1 cellular context compared by ENCODE assay signal in genomic region chr7:3195160-3195559, GRCh38.
TF ChIP-seq lines count a peak whose summit lies in the region.

No MANE protein-coding gene starts in this region.

TF ChIP-seq in HepG2, 621 proteins besides CTCF, POLR2A, EP300 and RAD21 (continued from another document):
- TF ChIP-seq, protein P1, sequence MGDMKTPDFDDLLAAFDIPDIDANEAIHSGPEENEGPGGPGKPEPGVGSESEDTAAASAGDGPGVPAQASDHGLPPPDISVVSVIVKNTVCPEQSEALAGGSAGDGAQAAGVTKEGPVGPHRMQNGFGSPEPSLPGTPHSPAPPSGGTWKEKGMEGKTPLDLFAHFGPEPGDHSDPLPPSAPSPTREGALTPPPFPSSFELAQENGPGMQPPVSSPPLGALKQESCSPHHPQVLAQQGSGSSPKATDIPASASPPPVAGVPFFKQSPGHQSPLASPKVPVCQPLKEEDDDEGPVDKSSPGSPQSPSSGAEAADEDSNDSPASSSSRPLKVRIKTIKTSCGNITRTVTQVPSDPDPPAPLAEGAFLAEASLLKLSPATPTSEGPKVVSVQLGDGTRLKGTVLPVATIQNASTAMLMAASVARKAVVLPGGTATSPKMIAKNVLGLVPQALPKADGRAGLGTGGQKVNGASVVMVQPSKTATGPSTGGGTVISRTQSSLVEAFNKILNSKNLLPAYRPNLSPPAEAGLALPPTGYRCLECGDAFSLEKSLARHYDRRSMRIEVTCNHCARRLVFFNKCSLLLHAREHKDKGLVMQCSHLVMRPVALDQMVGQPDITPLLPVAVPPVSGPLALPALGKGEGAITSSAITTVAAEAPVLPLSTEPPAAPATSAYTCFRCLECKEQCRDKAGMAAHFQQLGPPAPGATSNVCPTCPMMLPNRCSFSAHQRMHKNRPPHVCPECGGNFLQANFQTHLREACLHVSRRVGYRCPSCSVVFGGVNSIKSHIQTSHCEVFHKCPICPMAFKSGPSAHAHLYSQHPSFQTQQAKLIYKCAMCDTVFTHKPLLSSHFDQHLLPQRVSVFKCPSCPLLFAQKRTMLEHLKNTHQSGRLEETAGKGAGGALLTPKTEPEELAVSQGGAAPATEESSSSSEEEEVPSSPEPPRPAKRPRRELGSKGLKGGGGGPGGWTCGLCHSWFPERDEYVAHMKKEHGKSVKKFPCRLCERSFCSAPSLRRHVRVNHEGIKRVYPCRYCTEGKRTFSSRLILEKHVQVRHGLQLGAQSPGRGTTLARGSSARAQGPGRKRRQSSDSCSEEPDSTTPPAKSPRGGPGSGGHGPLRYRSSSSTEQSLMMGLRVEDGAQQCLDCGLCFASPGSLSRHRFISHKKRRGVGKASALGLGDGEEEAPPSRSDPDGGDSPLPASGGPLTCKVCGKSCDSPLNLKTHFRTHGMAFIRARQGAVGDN (CRISPR knock-in tag; IDR thresholded peaks at IDR 0.05), result 0 out of 2 replicates have a peak, but pooled peaks have one; percentile 11
- TF ChIP-seq, protein P2, sequence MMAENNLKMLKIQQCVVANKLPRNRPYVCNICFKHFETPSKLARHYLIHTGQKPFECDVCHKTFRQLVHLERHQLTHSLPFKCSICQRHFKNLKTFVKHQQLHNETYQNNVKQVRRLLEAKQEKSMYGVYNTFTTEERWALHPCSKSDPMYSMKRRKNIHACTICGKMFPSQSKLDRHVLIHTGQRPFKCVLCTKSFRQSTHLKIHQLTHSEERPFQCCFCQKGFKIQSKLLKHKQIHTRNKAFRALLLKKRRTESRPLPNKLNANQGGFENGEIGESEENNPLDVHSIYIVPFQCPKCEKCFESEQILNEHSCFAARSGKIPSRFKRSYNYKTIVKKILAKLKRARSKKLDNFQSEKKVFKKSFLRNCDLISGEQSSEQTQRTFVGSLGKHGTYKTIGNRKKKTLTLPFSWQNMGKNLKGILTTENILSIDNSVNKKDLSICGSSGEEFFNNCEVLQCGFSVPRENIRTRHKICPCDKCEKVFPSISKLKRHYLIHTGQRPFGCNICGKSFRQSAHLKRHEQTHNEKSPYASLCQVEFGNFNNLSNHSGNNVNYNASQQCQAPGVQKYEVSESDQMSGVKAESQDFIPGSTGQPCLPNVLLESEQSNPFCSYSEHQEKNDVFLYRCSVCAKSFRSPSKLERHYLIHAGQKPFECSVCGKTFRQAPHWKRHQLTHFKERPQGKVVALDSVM (CRISPR knock-in tag; IDR thresholded peaks at IDR 0.05), result peak; percentile 55; the same call in 1 of the 2 replicates
